22 cellular contexts compared by ENCODE assay signal in the genomic region with DNA sequence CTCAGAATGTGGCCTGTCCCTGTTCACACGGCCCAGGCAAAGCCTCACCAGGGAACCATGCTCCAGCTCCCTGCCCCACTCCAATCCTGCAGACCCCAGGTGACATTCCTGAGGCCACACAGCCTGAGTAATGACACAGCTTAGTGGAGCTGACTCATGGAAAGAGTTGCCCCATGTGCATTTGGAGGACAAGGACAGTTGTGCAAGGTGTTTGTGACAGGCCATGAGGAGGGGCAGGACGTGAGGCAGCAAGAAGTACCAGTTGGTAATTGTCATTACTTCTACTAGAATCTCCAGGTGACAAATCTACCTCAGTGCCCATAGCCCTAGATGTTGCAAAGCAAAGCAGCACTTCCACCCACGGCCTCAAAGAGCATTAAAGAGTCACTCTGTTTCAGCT. TPM values are rescaled to one million over a fixed set of nuclear protein-coding genes. Genes with fewer than 3 reads are reported as not detected.
"Had no signal": no experiment of that assay in that cellular context is flagged by ENCODE, and none has a peak within 500 bp of the region (broad histone marks: within the 10 kb centered on the region; RNA-seq: fewer than 3 reads in every experiment).

No MANE protein-coding gene starts in this region.

- H3K27ac Mint-ChIP-seq: activated naive CD8-positive, alpha-beta T cell; brain; immature natural killer cell; mesothelial cell of epicardium; nephron progenitor cell; T-helper 17 cell; type B pancreatic cell had no signal

- H3K27ac ChIP-seq: heart left ventricle, lower lobe of right lung, prostate gland had no signal

- H3K4me1 Mint-ChIP-seq: brain; immature natural killer cell; mesothelial cell of epicardium; nephron progenitor cell; stimulated activated naive CD8-positive, alpha-beta T cell treated with anti-CD3 and anti-CD28 coated beads, Interleukin-15, amount 100 ng/mL, for 72 hours had no signal

- DNase-seq: activated CD4-positive, alpha-beta T cell treated with anti-CD3 and anti-CD28 coated beads, Interleukin-2, amount 50 U/mL, for 1 hour; activated CD4-positive, CD25-positive, alpha-beta regulatory T cell; activated CD8-positive, alpha-beta memory T cell treated with anti-CD3 and anti-CD28 coated beads for 24 hours; activated gamma-delta T cell treated with Interleukin-2 at 50 U/mL for 16 hours; central memory CD4-positive, alpha-beta T cell; cortex of kidney; effector CD8-positive, alpha-beta T cell; heart left ventricle; immature natural killer cell; left cardiac atrium; lower lobe of right lung; nephron progenitor cell; stimulated activated naive CD8-positive, alpha-beta T cell treated with anti-CD3 and anti-CD28 coated beads, Interleukin-15, amount 100 ng/mL, for 72 hours; T-helper 17 cell had no signal

- FAIRE-seq: endothelial cell of umbilical vein, frontal cortex had no signal

- H3K4me3 Mint-ChIP-seq: activated naive CD8-positive, alpha-beta T cell; brain; immature natural killer cell; mesothelial cell of epicardium; nephron progenitor cell; stimulated activated naive CD8-positive, alpha-beta T cell treated with anti-CD3 and anti-CD28 coated beads, Interleukin-15, amount 100 ng/mL, for 72 hours; T-helper 17 cell; type B pancreatic cell had no signal

- H3K9me3 Mint-ChIP-seq: brain; immature natural killer cell; mesothelial cell of epicardium; stimulated activated naive CD8-positive, alpha-beta T cell treated with anti-CD3 and anti-CD28 coated beads, Interleukin-15, amount 100 ng/mL, for 72 hours; type B pancreatic cell had no signal

- H3K36me3 Mint-ChIP-seq: activated naive CD8-positive, alpha-beta T cell; brain; immature natural killer cell; mesothelial cell of epicardium; type B pancreatic cell had no signal

- H3K36me3 ChIP-seq: heart left ventricle, lower lobe of right lung, prostate gland had no signal

- H3K4me1 ChIP-seq: lower lobe of right lung, prostate gland had no signal

- H3K9me3 ChIP-seq: heart left ventricle, lower lobe of right lung, prostate gland had no signal

- H3K4me3 ChIP-seq: heart left ventricle, lower lobe of right lung, prostate gland had no signal

RNA-seq across cellular contexts. Expression of a gene that starts 15.2 kb away (rescaled TPM):
- polyA plus RNA-seq: endothelial cell of umbilical vein, heart left ventricle, immature natural killer cell, right cardiac atrium had no signal

RNA-seq across cellular contexts. Expression of a gene that starts 26.9 kb away (rescaled TPM):
- polyA plus RNA-seq: endothelial cell of umbilical vein, heart left ventricle, immature natural killer cell, right cardiac atrium had no signal

RNA-seq across cellular contexts. Expression of a gene that starts 29.3 kb away (rescaled TPM):
- polyA plus RNA-seq: endothelial cell of umbilical vein, heart left ventricle, immature natural killer cell, right cardiac atrium had no signal
